In the genomic region with DNA sequence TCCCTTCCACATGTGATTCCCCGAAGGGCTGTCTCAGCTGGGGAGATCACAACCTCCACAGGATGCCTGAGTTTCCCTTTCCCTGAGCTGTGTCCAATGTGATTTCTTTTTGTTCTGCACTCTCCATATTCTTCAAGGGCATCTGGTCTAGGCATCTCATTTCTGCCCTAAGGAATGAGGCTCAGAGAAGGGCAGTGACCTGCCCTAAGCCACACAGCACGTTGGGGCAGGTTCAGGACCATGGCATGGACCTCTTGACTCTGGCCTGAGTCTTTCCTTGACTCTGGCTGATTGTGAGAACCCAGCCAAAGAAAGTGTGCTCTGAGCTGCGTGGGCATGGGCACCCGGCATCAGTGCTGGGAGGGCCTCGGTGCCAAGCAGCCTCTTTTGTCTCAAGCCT, we compare ENCODE assay signal across 16 cellular contexts.
A peak's percentile ranks its signal among the peaks of the same experiment; 100 is the strongest.
DNase-seq lines count a peak whose midpoint lies in the region; ATAC-seq and TF ChIP-seq lines count a peak whose summit lies in the region.
"Had no signal": no experiment of that assay in that cellular context is flagged by ENCODE, and none has a peak within 500 bp of the region (broad histone marks: within the 10 kb centered on the region; RNA-seq: fewer than 3 reads in every experiment).

No MANE protein-coding gene starts in this region.

- no peak overlapping the region for H3K27ac ChIP-seq in right atrium auricular region
- no peak overlapping the region for H3K27ac ChIP-seq in heart left ventricle
- H3K27ac ChIP-seq in esophagus muscularis mucosa (replicated peaks in 1 of 4), result no peak overlapping the region
- H3K27ac ChIP-seq in stomach, result no peak overlapping the region

- TF ChIP-seq POLR2A in heart left ventricle (IDR thresholded peaks at IDR 0.05), result no peak
- TF ChIP-seq POLR2A in esophagus muscularis mucosa (IDR thresholded peaks at IDR 0.05; ENCODE audit: low read depth), result no peak
- no peak for TF ChIP-seq POLR2A in stomach (IDR thresholded peaks at IDR 0.05)

- H3K9me3 ChIP-seq in right atrium auricular region, result no peaks in the 10 kb centered on the region
- H3K9me3 ChIP-seq in heart left ventricle, result no peaks in the 10 kb centered on the region
- no peaks in the 10 kb centered on the region for H3K9me3 ChIP-seq in esophagus muscularis mucosa
- no peaks in the 10 kb centered on the region for H3K9me3 ChIP-seq in stomach
- H3K9me3 ChIP-seq: BE2C had no signal

- no peak for ATAC-seq in heart left ventricle
- ATAC-seq: GM12878 had no signal

- H3K27me3 ChIP-seq in right atrium auricular region (no peaks in the 10 kb centered on the region), heart left ventricle (peaks cover 0 to 42% (median 0%) of the 10 kb centered on the region in 9 donors), esophagus muscularis mucosa (peaks cover 0 to 80% (median 3%) of the 10 kb centered on the region in 4 donors), stomach (peaks cover 0 to 63% (median 14%) of the 10 kb centered on the region in 3 donors)
- H3K27me3 ChIP-seq: BE2C had no signal

- no peak overlapping the region for H3K4me3 ChIP-seq in right atrium auricular region
- no peak overlapping the region for H3K4me3 ChIP-seq in heart left ventricle
- no peak overlapping the region for H3K4me3 ChIP-seq in esophagus muscularis mucosa
- H3K4me3 ChIP-seq in stomach, result no peak overlapping the region
- H3K4me3 ChIP-seq: GM12878 had no signal

- no peaks in the 10 kb centered on the region for H3K4me1 ChIP-seq in right atrium auricular region
- H3K4me1 ChIP-seq in heart left ventricle, result no peaks in the 10 kb centered on the region
- no peaks in the 10 kb centered on the region for H3K4me1 ChIP-seq in esophagus muscularis mucosa
- no peaks in the 10 kb centered on the region for H3K4me1 ChIP-seq in stomach
- H3K4me1 ChIP-seq: BE2C had no signal

- 63 to 70% (median 69%) methylated on average over 5 of the region's 5 CpGs for WGBS in heart left ventricle, 4 donors
- 86% methylated on average over 5 of the region's 5 CpGs for WGBS in esophagus muscularis mucosa
- WGBS in stomach, 5 donors, result 63 to 83% (median 76%) methylated on average over 4 to 5 of the region's 5 CpGs

- intact Hi-C loops in heart left ventricle (cut with DNase I), result no loop called here
- intact Hi-C loops in esophagus muscularis mucosa (cut with DNase I), result no loop called here
- intact Hi-C loops in stomach (cut with DNase I; ENCODE audit: low total_unique reads), result no loop called here

- no peak for TF ChIP-seq EP300 in esophagus muscularis mucosa (IDR thresholded peaks at IDR 0.05)
- no peak for TF ChIP-seq EP300 in stomach (IDR thresholded peaks at IDR 0.05)

- TF ChIP-seq CTCF in right atrium auricular region (IDR thresholded peaks at IDR 0.05) (no peak), heart left ventricle (IDR thresholded peaks at IDR 0.05) (no peak), esophagus muscularis mucosa (IDR thresholded peaks at IDR 0.05) (no peak), stomach (IDR thresholded peaks at IDR 0.05) (no peak)

- H3K36me3 ChIP-seq in right atrium auricular region (no peaks in the 10 kb centered on the region), heart left ventricle (no peaks in the 10 kb centered on the region), esophagus muscularis mucosa (no peaks in the 10 kb centered on the region), stomach (no peaks in the 10 kb centered on the region)
- H3K36me3 ChIP-seq: BE2C had no signal

- DNase-seq in right atrium auricular region (ENCODE audit: low spot score) (peak; percentile 7), heart left ventricle (no peak), D341Med (ENCODE audit: low spot score) (peak; percentile 2), esophagus muscularis mucosa (ENCODE audit: extremely low spot score) (peak; percentile 60), stomach (peak; percentile 15), AG08396 (ENCODE audit: low spot score) (no peak), SHP77 (lab: John Stamatoyannopoulos, UW) (no peak)
- DNase-seq: BE2C; Calu3; CD4-positive, alpha-beta memory T cell; DMS 273 treated with DMSO at 0.1 percent for 48 hours; DMS53; DND-41; EL; H9 had no signal

Comparison
In these comparisons a context has a peak if more than half of its experiments do, and no peak if none do; other contexts are left out.
1. DNase-seq: peak in right atrium auricular region (single experiment), D341Med (single experiment), esophagus muscularis mucosa (single experiment) and stomach (single experiment); none in heart left ventricle (0 of 5), AG08396 (single experiment) and SHP77 (0 of 2).